9 cellular contexts compared by ENCODE assay signal in the genomic region with DNA sequence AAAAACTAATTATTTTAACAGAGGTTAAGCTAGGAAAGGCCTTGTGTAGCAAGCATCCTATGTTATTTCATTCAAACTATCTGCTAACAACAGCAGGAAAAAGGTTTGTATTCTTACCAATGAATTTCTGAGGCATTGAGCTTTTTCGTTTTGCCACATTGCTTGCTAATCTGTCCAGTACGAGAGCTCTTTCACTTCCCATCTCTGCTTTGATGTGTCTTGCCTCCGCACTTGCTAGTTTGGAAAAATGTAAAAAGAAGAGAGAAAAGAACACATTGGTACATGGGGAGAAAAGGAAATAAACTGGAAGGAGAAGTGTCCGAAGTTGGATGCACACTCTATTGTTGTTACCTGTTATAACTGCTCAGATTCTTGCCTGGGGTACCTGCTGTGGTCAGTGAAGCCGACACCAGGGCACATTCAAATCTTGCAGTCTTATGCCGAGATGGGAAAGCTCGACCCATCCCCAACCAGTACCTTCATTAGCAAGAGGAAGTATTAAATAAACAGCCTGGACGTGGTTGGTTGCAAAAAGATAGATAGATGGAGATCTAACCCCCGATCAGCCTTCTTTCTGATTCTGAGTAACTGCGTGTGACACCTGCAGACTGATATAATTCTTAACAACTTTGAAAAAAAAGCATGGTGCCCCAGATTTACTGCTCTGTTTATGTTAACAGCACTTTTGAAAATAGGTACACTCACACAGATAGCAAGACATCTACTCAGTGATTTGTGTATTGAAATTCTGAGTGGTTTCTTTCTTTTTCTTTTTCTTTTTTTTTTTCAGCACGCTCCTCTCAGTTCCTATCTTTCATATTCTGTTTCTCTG. TPM values are rescaled to one million over a fixed set of nuclear protein-coding genes. Genes with fewer than 3 reads are reported as not detected.
A peak's percentile ranks its signal among the peaks of the same experiment; 100 is the strongest.
DNase-seq lines count a peak whose midpoint lies in the region; ATAC-seq and TF ChIP-seq lines count a peak whose summit lies in the region.
"Had no signal": no experiment of that assay in that cellular context is flagged by ENCODE, and none has a peak within 500 bp of the region (broad histone marks: within the 10 kb centered on the region; RNA-seq: fewer than 3 reads in every experiment).

No MANE protein-coding gene starts in this region.

- H3K27me3 Mint-ChIP-seq in activated T-cell treated with anti-CD3 and anti-CD28 coated beads, Interleukin-2, amount 50 U/mL, for 72 hours (ENCODE audit: low read depth): no peaks in the 10 kb centered on the region
- H3K27me3 Mint-ChIP-seq in progenitor cell of endocrine pancreas: peaks cover 13% of the 10 kb centered on the region

- H3K4me1 Mint-ChIP-seq in activated T-cell treated with anti-CD3 and anti-CD28 coated beads, Interleukin-2, amount 50 U/mL, for 72 hours (ENCODE audit: low read depth): peaks cover 89% of the 10 kb centered on the region
- H3K4me1 Mint-ChIP-seq in progenitor cell of endocrine pancreas (ENCODE audit: low read depth): peaks cover 16% of the 10 kb centered on the region

- H3K36me3 Mint-ChIP-seq in activated T-cell treated with anti-CD3 and anti-CD28 coated beads, Interleukin-2, amount 50 U/mL, for 72 hours (ENCODE audit: insufficient read depth in 2 of 2): peaks cover 12 to 31% of the 10 kb centered on the region in 2 donors
- H3K36me3 Mint-ChIP-seq in progenitor cell of endocrine pancreas (ENCODE audit: insufficient read depth): no peaks in the 10 kb centered on the region

- peak; percentile 9 for DNase-seq in stimulated activated CD4-positive, alpha-beta T cell treated with anti-CD3 and anti-CD28 coated beads, Interleukin-15, amount 100 ng/mL, for 24 hours
- DNase-seq in stimulated activated CD4-positive, alpha-beta T cell treated with anti-CD3 and anti-CD28 coated beads, Interleukin-1b, Interleukin-23, amount 100 ng/mL, for 48 hours: no peak
- DNase-seq in activated T-cell treated with anti-CD3 and anti-CD28 coated beads, Interleukin-2, amount 50 U/mL, for 72 hours: no peak
- DNase-seq in progenitor cell of endocrine pancreas (ENCODE audit: low spot score, unreplicated experiment) (no peak), NCI-H2171 treated with DMSO at 0.1 percent for 48 hours (lab: John Stamatoyannopoulos, UW) (no peak), A172 (ENCODE audit: low spot score) (no peak), foreskin melanocyte (no peak)

- no peaks in the 10 kb centered on the region for H3K9me3 Mint-ChIP-seq in activated T-cell treated with anti-CD3 and anti-CD28 coated beads, Interleukin-2, amount 50 U/mL, for 72 hours
- no peaks in the 10 kb centered on the region for H3K9me3 Mint-ChIP-seq in progenitor cell of endocrine pancreas (ENCODE audit: low read depth)

- peak overlapping the region; percentile 98 for H3K27ac Mint-ChIP-seq in activated T-cell treated with anti-CD3 and anti-CD28 coated beads, Interleukin-2, amount 50 U/mL, for 72 hours
- H3K27ac Mint-ChIP-seq in progenitor cell of endocrine pancreas: no peak overlapping the region

- ATAC-seq in HG02981 (IDR thresholded peaks at IDR 0.05; ENCODE audit: unreplicated experiment): peak; percentile 43
- peak; percentile 78 to 85 for ATAC-seq in activated T-cell treated with anti-CD3 and anti-CD28 coated beads, Interleukin-2, amount 50 U/mL, for 72 hours (replicated peaks in 1 of 2)

- TF ChIP-seq CTCF in progenitor cell of endocrine pancreas (IDR thresholded peaks at IDR 0.05; ENCODE audit: unreplicated experiment): no peak

- peak overlapping the region; percentile 81 to 99 for H3K4me3 Mint-ChIP-seq in activated T-cell treated with anti-CD3 and anti-CD28 coated beads, Interleukin-2, amount 50 U/mL, for 72 hours
- H3K4me3 Mint-ChIP-seq in progenitor cell of endocrine pancreas (ENCODE audit: low read depth): no peak overlapping the region

RNA-seq across cellular contexts. Expression of gene GRB7, which starts 40.0 kb away (rescaled TPM):
- 1 to 10 TPM; 3.5 to 6.0 TPM for total RNA-seq in activated T-cell treated with anti-CD3 and anti-CD28 coated beads, Interleukin-2, amount 50 U/mL, for 72 hours
- 28.8 and 29.9 TPM in 2 replicates for total RNA-seq in progenitor cell of endocrine pancreas
- total RNA-seq in A172 (2014; rRNA removed; shearing (Covaris generic)): 0.40 and 0.72 TPM in 2 replicates
- total RNA-seq: HT1080 had no signal

RNA-seq across cellular contexts. Expression of gene MIEN1, which starts 47.4 kb away (rescaled TPM):
- 10 to 100 TPM; 39.4 to 40.1 TPM for total RNA-seq in activated T-cell treated with anti-CD3 and anti-CD28 coated beads, Interleukin-2, amount 50 U/mL, for 72 hours
- total RNA-seq in progenitor cell of endocrine pancreas: 43.4 and 48.0 TPM in 2 replicates
- 109 and 111 TPM in 2 replicates for total RNA-seq in A172 (2014; rRNA removed; shearing (Covaris generic))
